In genomic region chr3:42098171-42098570, GRCh38 we compare ENCODE assay signal across 14 cellular contexts. TPM values are rescaled to one million over a fixed set of nuclear protein-coding genes. Genes with fewer than 3 reads are reported as not detected.
DNase-seq lines count a peak whose midpoint lies in the region; ATAC-seq, FAIRE-seq and TF ChIP-seq lines count a peak whose summit lies in the region.
"Had no signal": no experiment of that assay in that cellular context is flagged by ENCODE, and none has a peak within 500 bp of the region (broad histone marks: within the 10 kb centered on the region; RNA-seq: fewer than 3 reads in every experiment).

No MANE protein-coding gene starts in this region.

- no peaks in the 10 kb centered on the region for H4K20me1 ChIP-seq in H9 (ENCODE audit: control insufficient read depth, insufficient read depth, insufficient read length)
- H4K20me1 ChIP-seq in endothelial cell of umbilical vein (replicated peaks; ENCODE audit: control insufficient read depth, extremely low read depth, insufficient read depth, low read length): no peaks in the 10 kb centered on the region

- no peak overlapping the region for H2AFZ ChIP-seq in H9 (ENCODE audit: low read length)
- no peak overlapping the region for H2AFZ ChIP-seq in endothelial cell of umbilical vein (ENCODE audit: low read depth, low read length)

- H3K9ac ChIP-seq in H9 (ENCODE audit: extremely low read depth, insufficient read length, low read length) (no peak overlapping the region), endothelial cell of umbilical vein (replicated peaks; ENCODE audit: extremely low read depth, insufficient read depth, low read length) (no peak overlapping the region)

- H3K18ac ChIP-seq in H9 (ENCODE audit: insufficient read length, low read depth, low read length): no peak overlapping the region

- H3K4me3 Mint-ChIP-seq in H9: no peak overlapping the region

- dilution Hi-C loops in endothelial cell of umbilical vein (cut with MboI; ENCODE audit: extremely low pct_ligation_motif_present, low sequenced_read_pairs): no loop called here

- no peak overlapping the region for H4K8ac ChIP-seq in H9 (replicated peaks; ENCODE audit: insufficient read length, low read depth, low read length)

- peaks cover 5 to 10% (median 6%) of the 10 kb centered on the region in 3 experiments; a peak in 5 of 7 replicates for H3K36me3 Mint-ChIP-seq in H9 (ENCODE audit: insufficient read depth in 1 of 3, low read depth in 3 of 3)

- no peaks in the 10 kb centered on the region for H3K23me2 ChIP-seq in H9 (ENCODE audit: insufficient read length, low read depth, low read length, poor library complexity, severe bottlenecking)

- no peak overlapping the region for H2AK5ac ChIP-seq in H9 (ENCODE audit: insufficient read length, low read length)

- ATAC-seq in Panc1: no peak
- no peak for ATAC-seq in HG03469 (IDR thresholded peaks at IDR 0.05; ENCODE audit: unreplicated experiment)

- H3K4me1 Mint-ChIP-seq in H9: peaks cover 20 to 26% of the 10 kb centered on the region in 2 experiments

- CTCF ChIA-PET in Panc1 (lab: Charles Lee): interaction anchor here (0.7 kb wide), 1 partner anchor 26 kb away, joined by 5 read pairs; no protein-coding TSS in a partner anchor
- CTCF ChIA-PET in endothelial cell of umbilical vein (lab: Charles Lee): interaction anchor here (1.0 to 5.8 kb wide), 13 partner anchors 19 to 1518 kb away, joined by 3 to 105 read pairs (median 23); no protein-coding TSS in a partner anchor

- H4K5ac ChIP-seq in H9 (ENCODE audit: insufficient read length, low read depth, low read length): no peak overlapping the region

- H3K27me3 Mint-ChIP-seq in H9 (ENCODE audit: low read depth): no peaks in the 10 kb centered on the region

- H3K4ac ChIP-seq in H9 (ENCODE audit: low read depth, low read length): no peak overlapping the region

- H3K27ac ChIP-seq in H9 (ENCODE audit: insufficient read length, low read depth, low read length): no peak overlapping the region
- H3K27ac ChIP-seq in Panc1 (ENCODE audit: low read length): peak overlapping the region; percentile 59; the same call in 1 of the 2 replicates
- no peak overlapping the region for H3K27ac ChIP-seq in endothelial cell of umbilical vein (ENCODE audit: insufficient read depth, low read depth, low read length)
- H3K27ac ChIP-seq: SJCRH30, thoracic aorta had no signal

- H3K4me1 ChIP-seq in H9 (ENCODE audit: insufficient read depth, low read length): no peaks in the 10 kb centered on the region
- peaks cover 15% of the 10 kb centered on the region for H3K4me1 ChIP-seq in Panc1 (ENCODE audit: control insufficient read depth, insufficient read depth, low read length)
- H3K4me1 ChIP-seq in endothelial cell of umbilical vein (ENCODE audit: control insufficient read depth, extremely low read depth, insufficient read depth, low read length): peaks cover 39% of the 10 kb centered on the region
- H3K4me1 ChIP-seq: SJCRH30 had no signal

- FAIRE-seq in endothelial cell of umbilical vein (lab: Jason Lieb, UNC): no peak

- H3K14ac ChIP-seq in H9 (ENCODE audit: insufficient read depth, low read length): 0 out of 2 replicates have a peak overlapping the region, but pooled peaks have one; percentile 19

- H2BK15ac ChIP-seq in H9 (ENCODE audit: low read depth, low read length): no peak overlapping the region

- no peak overlapping the region for H3K4me2 ChIP-seq in H9 (ENCODE audit: insufficient read depth, insufficient read length, low read length)
- H3K4me2 ChIP-seq in endothelial cell of umbilical vein (ENCODE audit: insufficient read depth, low read length): no peak overlapping the region

- intact Hi-C loops in Panc1 (cut with micrococcal nuclease; ENCODE audit: unreplicated experiment): loop anchor here (5.0 kb wide), 1 partner anchor 81 kb away; no protein-coding TSS in a partner anchor
- intact Hi-C loops in endothelial cell of umbilical vein (cut with micrococcal nuclease): loop anchor here (5.0 kb wide), 1 partner anchor 36 kb away; no protein-coding TSS in a partner anchor
- intact Hi-C loops in posterior vena cava (cut with DNase I): loop anchor here (5.0 kb wide), 2 partner anchors 86 to 201 kb away; no protein-coding TSS in a partner anchor

- TF ChIP-seq CTCF in H9 (conservative IDR thresholded peaks at IDR 0.05) (no peak), Panc1 (IDR thresholded peaks at IDR 0.05) (no peak), endothelial cell of umbilical vein (IDR thresholded peaks at IDR 0.05; ENCODE audit: extremely low read depth in 1 of 2, insufficient read depth in 1 of 2, low read depth in 1 of 2, low read length in 2 of 2) (no peak)

- peak overlapping the region; percentile 11 to 86 (median 49); a peak in 4 of 7 replicates for H3K27ac Mint-ChIP-seq in H9

- TF ChIP-seq POLR2A in endothelial cell of umbilical vein (IDR thresholded peaks at IDR 0.05; ENCODE audit: low read depth, low read length): no peak

- no TSS peak for BruUV-seq in Panc1 (replicated peaks; lab: Mats Ljungman, UMichigan)
- no TSS peak for BruUV-seq in endothelial cell of umbilical vein (replicated peaks; lab: Mats Ljungman, UMichigan)

- no peak overlapping the region for H2BK20ac ChIP-seq in H9 (ENCODE audit: low read depth, low read length, poor library complexity, severe bottlenecking)

- no peak overlapping the region for H2BK120ac ChIP-seq in H9 (ENCODE audit: low read depth, low read length, poor library complexity, severe bottlenecking)

- DNase-seq in H9: no peak
- no peak for DNase-seq in Panc1 (ENCODE audit: low read depth, low spot score)
- DNase-seq in endothelial cell of umbilical vein (ENCODE audit: low read depth, low spot score): peak; percentile 61
- DNase-seq in posterior vena cava (ENCODE audit: low spot score): peak; percentile 23
- no peak for DNase-seq in RPMI8226
- no peak for DNase-seq in NCI-H1930 (lab: John Stamatoyannopoulos, UW)
- DNase-seq: activated CD4-positive, alpha-beta T cell treated with anti-CD3 and anti-CD28 coated beads for 48 hours; DMS153; KBM-7; NCI-H1105; NCI-H446; SJCRH30 had no signal

- H3K27me3 ChIP-seq in H9 (ENCODE audit: insufficient read depth, low read length) (no peaks in the 10 kb centered on the region), Panc1 (ENCODE audit: control insufficient read depth, insufficient read depth, low read length) (no peaks in the 10 kb centered on the region), endothelial cell of umbilical vein (ENCODE audit: control insufficient read depth in 2 of 2, insufficient read depth in 2 of 2, low read length in 2 of 2) (no peaks in the 10 kb centered on the region)
- H3K27me3 ChIP-seq: SJCRH30 had no signal

- no peak overlapping the region for H2BK5ac ChIP-seq in H9 (ENCODE audit: insufficient read length, low read length)

- H3K4me3 ChIP-seq in Panc1 (ENCODE audit: low read depth in 2 of 2, low read length in 2 of 2): no peak overlapping the region
- H3K4me3 ChIP-seq in endothelial cell of umbilical vein (replicated peaks in 1 of 3; ENCODE audit: insufficient read depth in 1 of 3, low read depth in 1 of 3, low read length in 3 of 3): no peak overlapping the region
- H3K4me3 ChIP-seq: SJCRH30, thoracic aorta had no signal

- H3K36me3 ChIP-seq in Panc1 (ENCODE audit: control insufficient read depth, insufficient read depth, low read length) (no peaks in the 10 kb centered on the region; the same call in 1 of the 2 replicates), endothelial cell of umbilical vein (ENCODE audit: control insufficient read depth in 2 of 2, extremely low read depth in 1 of 2, insufficient read depth in 2 of 2, low read length in 2 of 2) (peaks cover 0 to 3% of the 10 kb centered on the region in 2 experiments)
- H3K36me3 ChIP-seq: SJCRH30, thoracic aorta had no signal

- H3K9me3 ChIP-seq in H9 (ENCODE audit: control insufficient read depth, low read depth, low read length) (no peaks in the 10 kb centered on the region), Panc1 (ENCODE audit: control insufficient read depth, insufficient read depth, low read depth, low read length) (no peaks in the 10 kb centered on the region), endothelial cell of umbilical vein (replicated peaks; ENCODE audit: control insufficient read depth, insufficient read depth, low read length) (no peaks in the 10 kb centered on the region)
- H3K9me3 ChIP-seq: SJCRH30, thoracic aorta had no signal

- H3K9me1 ChIP-seq in endothelial cell of umbilical vein (replicated peaks; ENCODE audit: control insufficient read depth, extremely low read depth, insufficient read depth, low read length): no peaks in the 10 kb centered on the region

- no peak overlapping the region for H4K91ac ChIP-seq in H9 (ENCODE audit: insufficient read length, low read depth, low read length)

- WGBS in H9 (ENCODE audit: extremely low coverage, insufficient read length, low lambda C conversion rate): no CpG with 5 or more reads among the region's 6 CpGs

- no peak overlapping the region for H2BK12ac ChIP-seq in H9 (ENCODE audit: insufficient read length, low read depth, low read length)

- no peak overlapping the region for H3T11ph ChIP-seq in H9 (ENCODE audit: low read length)

- H3K9me3 Mint-ChIP-seq in H9: peaks cover 3 to 4% of the 10 kb centered on the region in 2 experiments; a peak in 2 of 5 replicates

- POLR2A ChIA-PET in Panc1 (lab: Charles Lee): no interaction called here
- POLR2A ChIA-PET in endothelial cell of umbilical vein (lab: Charles Lee): interaction anchor here (0.6 to 2.2 kb wide), 3 partner anchors 19 to 1622 kb away, joined by 3 to 7 read pairs (median 3); no protein-coding TSS in a partner anchor

- in situ Hi-C loops in Panc1 (cut with HindIII; ENCODE audit: low pct_unique_long_range_greater_than_20kb, low sequenced_read_pairs): no loop called here

- no peaks in the 10 kb centered on the region for H3K79me1 ChIP-seq in H9 (ENCODE audit: insufficient read depth, low read depth, low read length, poor library complexity, severe bottlenecking)

- no peak overlapping the region for H3K56ac ChIP-seq in H9 (ENCODE audit: insufficient read length, low read depth, low read length)

- H3K23ac ChIP-seq in H9 (ENCODE audit: insufficient read length, low read depth, low read length): no peak overlapping the region

- no peaks in the 10 kb centered on the region; the same call in 1 of the 2 replicates for H3K79me2 ChIP-seq in H9 (ENCODE audit: insufficient read depth, low read length)
- peaks cover 15% of the 10 kb centered on the region for H3K79me2 ChIP-seq in endothelial cell of umbilical vein (ENCODE audit: control insufficient read depth, insufficient read depth, low read length)

RNA-seq across cellular contexts. Expression of gene TRAK1, which starts 7.0 kb away (rescaled TPM):
- 30.6 and 34.2 TPM in 2 replicates for total RNA-seq in H9 (2021)
- total RNA-seq in Panc1 (2021; ENCODE audit: unreplicated experiment): 38.4 TPM
- 36.8 TPM for polyA plus RNA-seq in Panc1 (2012; ENCODE audit: insufficient read length)
- 59.6 and 66.6 TPM in 2 replicates for total RNA-seq in endothelial cell of umbilical vein
- polyA plus RNA-seq in endothelial cell of umbilical vein: 38.5 and 39.6 TPM in 2 replicates
- 34.3 and 37.3 TPM in 2 replicates for polyA plus RNA-seq in endothelial cell of umbilical vein (2011; cell fraction: cytosol; rRNA removed)
- 76.1 and 85.0 TPM in 2 replicates for polyA plus RNA-seq in endothelial cell of umbilical vein (2011; cell fraction: nucleus; rRNA removed)
- polyA plus RNA-seq in endothelial cell of umbilical vein (2012): 27.4 and 30.8 TPM in 2 replicates
- 62.1 and 74.0 TPM in 2 replicates for polyA minus RNA-seq in endothelial cell of umbilical vein
- polyA minus RNA-seq in endothelial cell of umbilical vein (2011; cell fraction: cytosol; rRNA and poly(A)+ RNA removed): 11.1 TPM
- polyA minus RNA-seq in endothelial cell of umbilical vein (2011; cell fraction: nucleus; rRNA and poly(A)+ RNA removed): 73.1 and 82.9 TPM in 2 replicates
- total RNA-seq in posterior vena cava: 10 to 100 TPM; 29.4 to 39.2 TPM

Comparison
In these comparisons a context has a peak if more than half of its experiments do, and no peak if none do; other contexts are left out.
1. DNase-seq: peak in endothelial cell of umbilical vein (single experiment) and posterior vena cava (single experiment); none in H9 (single experiment), Panc1 (single experiment), RPMI8226 (single experiment) and NCI-H1930 (0 of 2).